ENCODE assay signal across 1 cellular context in the genomic region with DNA sequence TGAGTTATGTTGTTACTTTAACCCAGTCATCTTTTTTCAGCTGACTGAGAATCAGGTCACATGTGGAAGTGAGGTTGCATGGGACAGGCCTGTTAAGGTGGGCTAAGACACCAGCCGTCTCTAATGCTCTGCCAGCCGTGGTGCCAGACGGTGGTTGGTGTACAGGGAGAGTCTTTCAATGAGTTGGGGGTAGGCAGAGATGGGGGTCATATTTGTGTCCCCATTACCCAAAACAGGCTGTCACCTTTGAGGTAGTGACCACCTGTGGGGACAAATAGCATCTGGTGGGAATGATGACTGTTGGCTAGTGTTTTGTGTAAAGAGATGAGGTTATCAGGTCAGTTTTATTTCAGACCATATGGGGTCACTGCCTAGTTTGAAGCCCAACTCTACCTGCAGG.
A peak's percentile ranks its signal among the peaks of the same experiment; 100 is the strongest.
TF ChIP-seq lines count a peak whose summit lies in the region.

No MANE protein-coding gene starts in this region.

TF ChIP-seq in K562, 482 proteins besides CTCF, POLR2A, EP300 and RAD21:
- TF ChIP-seq, protein P1, sequence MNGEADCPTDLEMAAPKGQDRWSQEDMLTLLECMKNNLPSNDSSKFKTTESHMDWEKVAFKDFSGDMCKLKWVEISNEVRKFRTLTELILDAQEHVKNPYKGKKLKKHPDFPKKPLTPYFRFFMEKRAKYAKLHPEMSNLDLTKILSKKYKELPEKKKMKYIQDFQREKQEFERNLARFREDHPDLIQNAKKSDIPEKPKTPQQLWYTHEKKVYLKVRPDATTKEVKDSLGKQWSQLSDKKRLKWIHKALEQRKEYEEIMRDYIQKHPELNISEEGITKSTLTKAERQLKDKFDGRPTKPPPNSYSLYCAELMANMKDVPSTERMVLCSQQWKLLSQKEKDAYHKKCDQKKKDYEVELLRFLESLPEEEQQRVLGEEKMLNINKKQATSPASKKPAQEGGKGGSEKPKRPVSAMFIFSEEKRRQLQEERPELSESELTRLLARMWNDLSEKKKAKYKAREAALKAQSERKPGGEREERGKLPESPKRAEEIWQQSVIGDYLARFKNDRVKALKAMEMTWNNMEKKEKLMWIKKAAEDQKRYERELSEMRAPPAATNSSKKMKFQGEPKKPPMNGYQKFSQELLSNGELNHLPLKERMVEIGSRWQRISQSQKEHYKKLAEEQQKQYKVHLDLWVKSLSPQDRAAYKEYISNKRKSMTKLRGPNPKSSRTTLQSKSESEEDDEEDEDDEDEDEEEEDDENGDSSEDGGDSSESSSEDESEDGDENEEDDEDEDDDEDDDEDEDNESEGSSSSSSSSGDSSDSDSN (IDR thresholded peaks at IDR 0.05; ENCODE audit: borderline replicate concordance in 1 of 2, low read depth in 2 of 2, low read length in 2 of 2), result no peak
- TF ChIP-seq, protein P2, sequence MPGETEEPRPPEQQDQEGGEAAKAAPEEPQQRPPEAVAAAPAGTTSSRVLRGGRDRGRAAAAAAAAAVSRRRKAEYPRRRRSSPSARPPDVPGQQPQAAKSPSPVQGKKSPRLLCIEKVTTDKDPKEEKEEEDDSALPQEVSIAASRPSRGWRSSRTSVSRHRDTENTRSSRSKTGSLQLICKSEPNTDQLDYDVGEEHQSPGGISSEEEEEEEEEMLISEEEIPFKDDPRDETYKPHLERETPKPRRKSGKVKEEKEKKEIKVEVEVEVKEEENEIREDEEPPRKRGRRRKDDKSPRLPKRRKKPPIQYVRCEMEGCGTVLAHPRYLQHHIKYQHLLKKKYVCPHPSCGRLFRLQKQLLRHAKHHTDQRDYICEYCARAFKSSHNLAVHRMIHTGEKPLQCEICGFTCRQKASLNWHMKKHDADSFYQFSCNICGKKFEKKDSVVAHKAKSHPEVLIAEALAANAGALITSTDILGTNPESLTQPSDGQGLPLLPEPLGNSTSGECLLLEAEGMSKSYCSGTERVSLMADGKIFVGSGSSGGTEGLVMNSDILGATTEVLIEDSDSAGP (CRISPR knock-in tag; IDR thresholded peaks at IDR 0.05), result no peak
- TF ChIP-seq CAMTA2 (CRISPR knock-in tag; conservative IDR thresholded peaks at IDR 0.05), result no peak
- TF ChIP-seq FOXP1 (CRISPR knock-in tag; IDR thresholded peaks at IDR 0.05), result no peak
- no peak for TF ChIP-seq CUX1 (CRISPR knock-in tag; IDR thresholded peaks at IDR 0.05)
- no peak for TF ChIP-seq ZBTB34 (CRISPR knock-in tag; IDR thresholded peaks at IDR 0.05)
- TF ChIP-seq POLR2G (IDR thresholded peaks at IDR 0.05; ENCODE audit: low read depth, low read length), result no peak
- no peak for TF ChIP-seq ZNF124 (CRISPR knock-in tag; IDR thresholded peaks at IDR 0.05)
- 0 out of 2 replicates have a peak, but pooled peaks have one; percentile 20 for TF ChIP-seq NR2C1 (IDR thresholded peaks at IDR 0.05)
- no peak for TF ChIP-seq NR2C1 (tag; IDR thresholded peaks at IDR 0.05)
- TF ChIP-seq ZNF318 (IDR thresholded peaks at IDR 0.05; ENCODE audit: borderline replicate concordance in 1 of 2, low read depth in 1 of 2), result no peak
- no peak for TF ChIP-seq SMC3 (conservative IDR thresholded peaks at IDR 0.05; ENCODE audit: insufficient read depth, low read depth, low read length)
- TF ChIP-seq ZC3H4 (CRISPR knock-in tag; IDR thresholded peaks at IDR 0.05; ENCODE audit: borderline replicate concordance), result no peak
- no peak for TF ChIP-seq POU5F1 (IDR thresholded peaks at IDR 0.05; ENCODE audit: borderline replicate concordance, low read depth, low read length, partially characterized antibody)
- TF ChIP-seq, protein P3, sequence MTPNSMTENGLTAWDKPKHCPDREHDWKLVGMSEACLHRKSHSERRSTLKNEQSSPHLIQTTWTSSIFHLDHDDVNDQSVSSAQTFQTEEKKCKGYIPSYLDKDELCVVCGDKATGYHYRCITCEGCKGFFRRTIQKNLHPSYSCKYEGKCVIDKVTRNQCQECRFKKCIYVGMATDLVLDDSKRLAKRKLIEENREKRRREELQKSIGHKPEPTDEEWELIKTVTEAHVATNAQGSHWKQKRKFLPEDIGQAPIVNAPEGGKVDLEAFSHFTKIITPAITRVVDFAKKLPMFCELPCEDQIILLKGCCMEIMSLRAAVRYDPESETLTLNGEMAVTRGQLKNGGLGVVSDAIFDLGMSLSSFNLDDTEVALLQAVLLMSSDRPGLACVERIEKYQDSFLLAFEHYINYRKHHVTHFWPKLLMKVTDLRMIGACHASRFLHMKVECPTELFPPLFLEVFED (CRISPR knock-in tag; conservative IDR thresholded peaks at IDR 0.05), result 0 out of 2 replicates have a peak, but pooled peaks have one; percentile 8
TF ChIP-seq in K562: peak in this region for 2.
